1 cellular context compared by ENCODE assay signal in the genomic region with DNA sequence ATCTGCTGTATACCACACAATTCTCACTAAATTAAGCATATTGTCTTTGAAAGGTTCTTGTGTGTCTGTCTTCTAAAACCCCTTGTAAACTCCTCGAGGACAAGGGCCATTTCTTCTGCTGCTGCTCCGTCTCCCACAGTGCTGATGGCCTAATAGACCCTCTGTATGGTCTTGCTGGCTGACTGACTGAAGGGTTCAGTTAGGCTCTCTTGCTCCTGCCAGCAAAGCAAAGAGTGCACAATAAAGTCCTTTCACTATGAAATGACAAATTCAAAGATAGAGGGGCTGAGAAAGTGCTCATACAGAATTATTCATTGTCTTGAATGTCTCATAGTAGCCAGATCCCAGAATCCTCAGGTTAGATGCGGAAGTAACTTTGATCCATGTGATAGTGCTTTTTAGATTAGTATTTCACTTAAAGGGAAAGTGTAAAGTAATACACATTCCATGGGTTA.
TF ChIP-seq lines count a peak whose summit lies in the region.

No MANE protein-coding gene starts in this region.

TF ChIP-seq in WTC11, 78 proteins besides CTCF, POLR2A, EP300 and RAD21 (continued from another document):
- TF ChIP-seq, protein P1, sequence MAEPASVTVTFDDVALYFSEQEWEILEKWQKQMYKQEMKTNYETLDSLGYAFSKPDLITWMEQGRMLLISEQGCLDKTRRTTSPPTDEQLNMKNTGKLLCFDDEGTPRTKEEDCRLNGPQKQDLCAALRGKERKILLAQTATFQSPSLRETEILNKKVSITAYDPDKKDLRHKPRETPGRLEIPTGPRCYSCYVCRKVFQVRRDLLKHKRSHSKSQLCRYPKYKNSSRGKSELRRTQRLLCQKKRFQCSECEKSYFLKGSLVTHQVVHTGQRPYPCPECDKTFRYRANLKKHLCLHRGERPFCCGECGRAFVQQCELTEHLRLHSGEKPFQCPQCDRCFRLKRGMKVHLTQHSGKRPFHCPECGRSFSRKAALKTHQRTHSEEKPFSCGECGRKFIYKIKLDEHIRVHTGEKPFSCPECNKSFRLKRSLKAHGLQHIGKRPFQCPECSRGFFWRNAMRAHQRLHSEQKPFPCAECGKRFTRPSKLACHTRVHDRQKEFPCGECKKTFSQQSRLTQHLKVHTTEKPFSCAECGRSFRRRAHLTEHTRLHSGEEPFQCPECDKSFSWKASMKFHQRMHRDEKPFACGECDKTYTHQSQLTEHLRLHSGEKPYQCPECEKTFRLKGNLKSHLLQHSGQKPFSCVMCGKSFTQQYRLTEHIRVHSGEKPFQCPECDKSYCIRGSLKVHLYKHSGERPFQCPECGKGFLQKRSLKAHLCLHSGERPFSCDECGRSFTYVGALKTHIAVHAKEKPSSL (CRISPR knock-in tag; conservative IDR thresholded peaks at IDR 0.05) = no peak
